In the genomic region with DNA sequence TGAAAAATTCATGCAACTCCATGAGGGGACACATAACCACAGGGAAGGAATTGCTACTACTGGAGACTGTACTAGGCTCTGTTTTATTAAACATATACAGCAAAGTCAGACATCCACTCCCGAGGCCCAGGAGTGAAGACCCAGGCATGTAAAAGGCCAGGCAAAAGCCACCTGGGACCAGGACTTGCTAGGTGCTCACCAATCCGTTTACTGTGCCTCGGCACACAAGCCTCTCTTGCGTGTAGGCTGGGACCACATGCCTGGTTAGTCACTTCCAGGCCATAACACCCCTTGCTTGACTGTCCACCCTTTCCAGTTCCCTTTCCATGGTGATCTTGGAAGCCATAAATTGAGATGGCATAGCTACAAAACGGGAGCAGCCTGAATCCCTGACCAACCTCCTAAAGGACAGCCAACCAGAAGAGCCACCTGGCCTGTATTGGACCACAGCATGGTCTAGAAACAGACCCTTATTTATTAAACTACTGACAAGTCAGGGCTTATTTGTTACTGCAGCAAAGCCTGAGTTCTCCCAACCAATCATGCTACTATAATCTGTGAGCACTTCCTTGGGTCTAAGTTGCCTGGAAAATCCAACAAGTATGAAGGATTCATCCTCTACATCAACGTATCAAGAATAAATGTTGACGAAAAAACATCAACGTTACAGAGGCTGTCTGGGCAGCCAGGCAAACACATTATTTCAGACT, we compare ENCODE assay signal across 35 cellular contexts. TPM values are rescaled to one million over a fixed set of nuclear protein-coding genes. Genes with fewer than 3 reads are reported as not detected.
"Had no signal": no experiment of that assay in that cellular context is flagged by ENCODE, and none has a peak within 500 bp of the region (broad histone marks: within the 10 kb centered on the region; RNA-seq: fewer than 3 reads in every experiment).

No MANE protein-coding gene starts in this region.

- H3K27ac Mint-ChIP-seq: activated CD4-positive, alpha-beta T cell treated with anti-CD3 and anti-CD28 coated beads, Interleukin-2, amount 10 ng/mL, durations not matched to agents 24 days and 14 days; activated CD8-positive, alpha-beta T cell treated with anti-CD3 and anti-CD28 coated beads for 36 hours; activated naive CD4-positive, alpha-beta T cell treated with anti-CD3 and anti-CD28 coated beads, Interleukin-2, amount 10 ng/mL, durations not matched to agents 7 days and 5 days; activated naive CD8-positive, alpha-beta T cell; activated naive CD8-positive, alpha-beta T cell treated with anti-CD3 and anti-CD28 coated beads, Interleukin-2, amount 50 U/mL, for 24 hours; activated T-helper 1 cell treated with anti-CD3 and anti-CD28 coated beads, Interleukin-12 subunit alpha, Interleukin-12 subunit beta, Interleukin-2, Interleukin-4 antibody, amounts not matched to agents 30 ng/mL and 10 ng/mL and 1 ng/mL, durations not matched to agents 14 hours and 24 hours and 36 hours had no signal

- H3K4me1 Mint-ChIP-seq: activated CD4-positive, alpha-beta T cell treated with anti-CD3 and anti-CD28 coated beads, Interleukin-2, amount 10 ng/mL, durations not matched to agents 24 days and 14 days; activated naive CD8-positive, alpha-beta T cell treated with anti-CD3 and anti-CD28 coated beads, Interleukin-2, amount 50 U/mL, for 24 hours had no signal

- H3K4me3 Mint-ChIP-seq: activated CD4-positive, alpha-beta T cell treated with anti-CD3 and anti-CD28 coated beads, Interleukin-2, amount 10 ng/mL, durations not matched to agents 24 days and 14 days; activated CD8-positive, alpha-beta T cell treated with anti-CD3 and anti-CD28 coated beads for 36 hours; activated naive CD4-positive, alpha-beta T cell treated with anti-CD3 and anti-CD28 coated beads, Interleukin-2, amount 10 ng/mL, durations not matched to agents 7 days and 5 days; activated naive CD8-positive, alpha-beta T cell; activated naive CD8-positive, alpha-beta T cell treated with anti-CD3 and anti-CD28 coated beads, Interleukin-2, amount 50 U/mL, for 24 hours; activated T-cell treated with anti-CD3 and anti-CD28 coated beads, Interleukin-2, amount 50 U/mL, for 4 hours; activated T-helper 1 cell treated with anti-CD3 and anti-CD28 coated beads, Interleukin-12 subunit alpha, Interleukin-12 subunit beta, Interleukin-2, Interleukin-4 antibody, amounts not matched to agents 30 ng/mL and 10 ng/mL and 1 ng/mL, durations not matched to agents 14 hours and 24 hours and 36 hours; brain had no signal

- DNase-seq: activated CD4-positive, alpha-beta T cell treated with anti-CD3 and anti-CD28 coated beads, Interleukin-2, amount 10 ng/mL, durations not matched to agents 24 days and 14 days; activated CD4-positive, alpha-beta T cell treated with anti-CD3 and anti-CD28 coated beads, Interleukin-2, amount 50 U/mL, for 4 hours; activated CD8-positive, alpha-beta T cell treated with anti-CD3 and anti-CD28 coated beads for 36 hours; activated effector memory CD4-positive, alpha-beta T cell treated with Interleukin-2 at 50 U/mL for 16 hours; activated naive CD4-positive, alpha-beta T cell treated with anti-CD3 and anti-CD28 coated beads, Interleukin-2, amount 10 ng/mL, durations not matched to agents 7 days and 5 days; activated naive CD8-positive, alpha-beta T cell treated with anti-CD3 and anti-CD28 coated beads, Interleukin-2, amount 50 U/mL, for 24 hours; activated T-cell treated with anti-CD3 and anti-CD28 coated beads for 4 hours; activated T-cell treated with anti-CD3 and anti-CD28 coated beads, Interleukin-2, amount 50 U/mL, for 4 hours; anterior cingulate cortex; central memory CD4-positive, alpha-beta T cell; Kasumi-1; KG1; MG63; NCI-H1048; NCI-H1105 treated with DMSO at 0.1 percent for 48 hours; NCI-H1436; NCI-H1694; NCI-H1930; NCI-H345; NCI-H524 treated with DMSO at 0.1 percent for 48 hours; NCI-H748 treated with DMSO at 0.1 percent for 48 hours; NK-92 treated with Interleukin-12 subunit alpha and Interleukin-12 subunit beta, amount 100 ng/mL, for 24 hours; PC-9; SHP77; T1000 had no signal

- H3K27ac ChIP-seq: PC-9, SJCRH30, SK-N-MC had no signal

- H3K9me3 Mint-ChIP-seq: activated CD4-positive, alpha-beta T cell treated with anti-CD3 and anti-CD28 coated beads, Interleukin-2, amount 10 ng/mL, durations not matched to agents 24 days and 14 days; activated CD8-positive, alpha-beta T cell treated with anti-CD3 and anti-CD28 coated beads for 36 hours; activated naive CD4-positive, alpha-beta T cell treated with anti-CD3 and anti-CD28 coated beads, Interleukin-2, amount 10 ng/mL, durations not matched to agents 7 days and 5 days; activated naive CD8-positive, alpha-beta T cell treated with anti-CD3 and anti-CD28 coated beads, Interleukin-2, amount 50 U/mL, for 24 hours; activated T-cell treated with anti-CD3 and anti-CD28 coated beads, Interleukin-2, amount 50 U/mL, for 4 hours; activated T-helper 1 cell treated with anti-CD3 and anti-CD28 coated beads, Interleukin-12 subunit alpha, Interleukin-12 subunit beta, Interleukin-2, Interleukin-4 antibody, amounts not matched to agents 30 ng/mL and 10 ng/mL and 1 ng/mL, durations not matched to agents 14 hours and 24 hours and 36 hours; brain had no signal

- H3K27me3 Mint-ChIP-seq: activated CD4-positive, alpha-beta T cell treated with anti-CD3 and anti-CD28 coated beads, Interleukin-2, amount 10 ng/mL, durations not matched to agents 24 days and 14 days; activated CD8-positive, alpha-beta T cell treated with anti-CD3 and anti-CD28 coated beads for 36 hours; activated naive CD4-positive, alpha-beta T cell treated with anti-CD3 and anti-CD28 coated beads, Interleukin-2, amount 10 ng/mL, durations not matched to agents 7 days and 5 days; activated naive CD8-positive, alpha-beta T cell; activated naive CD8-positive, alpha-beta T cell treated with anti-CD3 and anti-CD28 coated beads, Interleukin-2, amount 50 U/mL, for 24 hours; brain had no signal

RNA-seq across cellular contexts. Expression of gene MRAP, which starts 54.5 kb away (rescaled TPM):
- total RNA-seq: activated CD4-positive, alpha-beta T cell treated with anti-CD3 and anti-CD28 coated beads, Interleukin-2, amount 10 ng/mL, durations not matched to agents 24 days and 14 days; activated CD8-positive, alpha-beta memory T cell treated with anti-CD3 and anti-CD28 coated beads for 36 hours; activated CD8-positive, alpha-beta T cell treated with anti-CD3 and anti-CD28 coated beads for 36 hours; activated T-cell treated with anti-CD3 and anti-CD28 coated beads, Interleukin-2, amount 50 U/mL, for 4 hours; activated T-helper 1 cell treated with anti-CD3 and anti-CD28 coated beads, Interleukin-12 subunit alpha, Interleukin-12 subunit beta, Interleukin-2, Interleukin-4 antibody, amounts not matched to agents 30 ng/mL and 10 ng/mL and 1 ng/mL, durations not matched to agents 14 hours and 24 hours and 36 hours; bronchial epithelial cell; NCI-H460; PC-9; SJCRH30; T-helper 1 cell treated with Interleukin-12 subunit alpha and Interleukin-12 subunit beta and Interleukin-4 antibody, amounts not matched to agents 30 ng/mL and 1 ng/mL, for 36 hours; T-helper 2 cell treated with Interferon-gamma antibody and Interleukin-4, amounts not matched to agents 100 ng/mL and 5 ng/mL, for 36 hours had no signal
